In genomic region chr3:46971742-46972141, GRCh38 we compare ENCODE assay signal across 11 cellular contexts. TPM values are rescaled to one million over a fixed set of nuclear protein-coding genes. Genes with fewer than 3 reads are reported as not detected.
DNase-seq lines count a peak whose midpoint lies in the region; ATAC-seq and TF ChIP-seq lines count a peak whose summit lies in the region.
"Had no signal": no experiment of that assay in that cellular context is flagged by ENCODE, and none has a peak within 500 bp of the region (broad histone marks: within the 10 kb centered on the region; RNA-seq: fewer than 3 reads in every experiment).

No MANE protein-coding gene starts in this region.

- no peak overlapping the region for H3K9ac ChIP-seq in SK-N-SH
- H3K9ac ChIP-seq: KMS-11 had no signal

- TF ChIP-seq CTCF in cardiac muscle cell (IDR thresholded peaks at IDR 0.05; ENCODE audit: low read depth, low read length) (no peak), right atrium auricular region (IDR thresholded peaks at IDR 0.05) (no peak), esophagus squamous epithelium (IDR thresholded peaks at IDR 0.05) (no peak), type B pancreatic cell (conservative IDR thresholded peaks at IDR 0.05) (no peak), brain microvascular endothelial cell (IDR thresholded peaks at IDR 0.05; ENCODE audit: low read depth, low read length, missing control alignments) (no peak), SK-N-SH (IDR thresholded peaks at IDR 0.05) (no peak)

- TF ChIP-seq EP300 in SK-N-SH (IDR thresholded peaks at IDR 0.05; ENCODE audit: borderline replicate concordance in 1 of 2, low read depth in 1 of 2, low read length in 1 of 2) = no peak

- H3K79me2 ChIP-seq in SK-N-SH (ENCODE audit: insufficient read depth) = peaks cover 95% of the 10 kb centered on the region

- intact Hi-C loops in esophagus squamous epithelium (cut with DNase I) = no loop called here

- H3K27me3 Mint-ChIP-seq in T-cell (no peaks in the 10 kb centered on the region), type B pancreatic cell (no peaks in the 10 kb centered on the region)

- H3K9me2 ChIP-seq in SK-N-SH = no peaks in the 10 kb centered on the region

- H4K20me1 ChIP-seq in SK-N-SH (ENCODE audit: insufficient read depth) = peaks cover 92% of the 10 kb centered on the region

- peaks cover 20% of the 10 kb centered on the region for H3K36me3 Mint-ChIP-seq in T-cell
- peaks cover 18% of the 10 kb centered on the region for H3K36me3 Mint-ChIP-seq in type B pancreatic cell

- H3F3A ChIP-seq in SK-N-SH (replicated peaks; ENCODE audit: insufficient read depth) = no peaks in the 10 kb centered on the region

- no peak overlapping the region for H3K4me2 ChIP-seq in SK-N-SH
- H3K4me2 ChIP-seq: KMS-11 had no signal

- POLR2A ChIA-PET in T-cell (lab: Charles Lee) (no interaction called here), SK-N-SH (lab: Yijun Ruan, JAX) (no interaction called here)

- H3K4me1 ChIP-seq in cardiac muscle cell (ENCODE audit: low read depth) (peaks cover 15% of the 10 kb centered on the region), right atrium auricular region (peaks cover 0 to 82% of the 10 kb centered on the region in 2 donors), esophagus squamous epithelium (peaks cover 39 to 92% (median 53%) of the 10 kb centered on the region in 3 donors), SK-N-SH (ENCODE audit: control insufficient read depth in 1 of 2, insufficient read depth in 2 of 2, low read depth in 1 of 2, low read length in 1 of 2) (peaks cover 0 to 37% of the 10 kb centered on the region in 2 experiments; a peak in 1 of 4 replicates)

- no peak for TF ChIP-seq RAD21 in SK-N-SH (IDR thresholded peaks at IDR 0.05; ENCODE audit: low read length)

- H3K27me3 ChIP-seq in cardiac muscle cell (no peaks in the 10 kb centered on the region), right atrium auricular region (no peaks in the 10 kb centered on the region), esophagus squamous epithelium (no peaks in the 10 kb centered on the region), brain microvascular endothelial cell (replicated peaks) (no peaks in the 10 kb centered on the region), SK-N-SH (ENCODE audit: insufficient read depth) (no peaks in the 10 kb centered on the region)

- in situ Hi-C loops in brain microvascular endothelial cell (cut with HindIII; ENCODE audit: low pct_ligation_motif_present, low sequenced_read_pairs) = no loop called here

- H3K4me3 ChIP-seq in cardiac muscle cell (no peak overlapping the region), right atrium auricular region (no peak overlapping the region), esophagus squamous epithelium (no peak overlapping the region), brain microvascular endothelial cell (ENCODE audit: low read depth, low read length) (no peak overlapping the region), SK-N-SH (ENCODE audit: low read depth in 2 of 2, low read length in 1 of 2) (no peak overlapping the region)

- H3K27ac Mint-ChIP-seq in T-cell (peak overlapping the region; percentile 79 to 84), type B pancreatic cell (peak overlapping the region; percentile 78)

- CTCF ChIA-PET in T-cell (lab: Charles Lee) = no interaction called here
- CTCF ChIA-PET in SK-N-SH (lab: Yijun Ruan, JAX) = interaction anchor here (3.1 kb wide), 1 partner anchor 48 kb away, joined by 13 read pairs; no protein-coding TSS in a partner anchor

- peak overlapping the region; percentile 25 to 70 (median 57) for H3K4me3 Mint-ChIP-seq in T-cell
- peak overlapping the region; percentile 16 for H3K4me3 Mint-ChIP-seq in type B pancreatic cell

- no peak overlapping the region for H2AFZ ChIP-seq in SK-N-SH (ENCODE audit: low read depth)

- TF ChIP-seq POLR2A in esophagus squamous epithelium (IDR thresholded peaks at IDR 0.05) = no peak

- H3K9me3 Mint-ChIP-seq in T-cell (no peaks in the 10 kb centered on the region), type B pancreatic cell (no peaks in the 10 kb centered on the region)

- no peak for ATAC-seq in T-cell (replicated peaks in 1 of 4)

- DNase-seq in cardiac muscle cell (ENCODE audit: low read depth in 1 of 2, low spot score in 1 of 2) = no peak
- no peak for DNase-seq in right atrium auricular region (ENCODE audit: low spot score)
- DNase-seq in T-cell = no peak
- DNase-seq in esophagus squamous epithelium (lab: John Stamatoyannopoulos, UW) = no peak
- DNase-seq in type B pancreatic cell (ENCODE audit: extremely low spot score, unreplicated experiment) = no peak
- no peak for DNase-seq in retina
- DNase-seq in brain microvascular endothelial cell = no peak
- DNase-seq in SK-N-SH = no peak
- DNase-seq: NCI-H526 treated with DMSO at 0.1 percent for 48 hours had no signal

- peaks cover 86 to 89% (median 88%) of the 10 kb centered on the region in 3 donors for H3K4me1 Mint-ChIP-seq in T-cell
- H3K4me1 Mint-ChIP-seq in type B pancreatic cell (ENCODE audit: unreplicated experiment) = peaks cover 45% of the 10 kb centered on the region

- H3K27ac ChIP-seq in cardiac muscle cell (peak overlapping the region; percentile 67), right atrium auricular region (peak overlapping the region in 1 of 2 donors; percentile 64), esophagus squamous epithelium (peak overlapping the region in 3 of 4 donors; percentile 16 to 58 (median 51)), brain microvascular endothelial cell (no peak overlapping the region), SK-N-SH (ENCODE audit: low read depth in 2 of 2, low read length in 1 of 2) (peak overlapping the region in 1 of 2 experiments; percentile 75; a peak in 1 of 4 replicates)
- H3K27ac ChIP-seq: epithelial cell of prostate, KMS-11 had no signal

- H3K9me3 ChIP-seq in cardiac muscle cell (ENCODE audit: low read depth) (no peaks in the 10 kb centered on the region), right atrium auricular region (no peaks in the 10 kb centered on the region), esophagus squamous epithelium (no peaks in the 10 kb centered on the region), SK-N-SH (no peaks in the 10 kb centered on the region)

- WGBS in esophagus squamous epithelium, 2 donors = 44 to 100% methylated on average over 1 of the region's 1 CpG
- WGBS in SK-N-SH (ENCODE audit: low lambda C conversion rate) = 100% methylated on average over 1 of the region's 1 CpG

- H3K36me3 ChIP-seq in cardiac muscle cell (no peaks in the 10 kb centered on the region), right atrium auricular region (no peaks in the 10 kb centered on the region), esophagus squamous epithelium (peaks cover 0 to 37% (median 0%) of the 10 kb centered on the region in 3 donors), brain microvascular endothelial cell (replicated peaks) (no peaks in the 10 kb centered on the region), SK-N-SH (replicated peaks in 1 of 2; ENCODE audit: control insufficient read depth in 1 of 2, insufficient read depth in 2 of 2, low read length in 1 of 2) (peaks cover 0 to 4% of the 10 kb centered on the region in 2 experiments)

TF ChIP-seq in SK-N-SH, 30 proteins besides CTCF, POLR2A, EP300 and RAD21 (continues in another document):
- TF ChIP-seq USF1 (IDR thresholded peaks at IDR 0.05; ENCODE audit: borderline replicate concordance, low read depth) = no peak
- no peak for TF ChIP-seq NFIC (IDR thresholded peaks at IDR 0.05; ENCODE audit: borderline replicate concordance)
- TF ChIP-seq ELF1 (IDR thresholded peaks at IDR 0.05) = no peak
- no peak for TF ChIP-seq FOXM1 (IDR thresholded peaks at IDR 0.05; ENCODE audit: low read depth)
- TF ChIP-seq TAF1 (IDR thresholded peaks at IDR 0.05; ENCODE audit: borderline replicate concordance, low read depth, low read length) = no peak
- no peak for TF ChIP-seq SIN3A (IDR thresholded peaks at IDR 0.05; ENCODE audit: borderline replicate concordance, low read depth, low read length)
- TF ChIP-seq GATA2 (CRISPR knock-in tag; IDR thresholded peaks at IDR 0.05) = no peak
- no peak for TF ChIP-seq CHD2 (IDR thresholded peaks at IDR 0.05; ENCODE audit: low read length, partially characterized antibody)
- no peak for TF ChIP-seq YY1 (IDR thresholded peaks at IDR 0.05; ENCODE audit: low read depth)
- TF ChIP-seq GABPA (IDR thresholded peaks at IDR 0.05; ENCODE audit: low read depth) = no peak
- TF ChIP-seq, protein P1, sequence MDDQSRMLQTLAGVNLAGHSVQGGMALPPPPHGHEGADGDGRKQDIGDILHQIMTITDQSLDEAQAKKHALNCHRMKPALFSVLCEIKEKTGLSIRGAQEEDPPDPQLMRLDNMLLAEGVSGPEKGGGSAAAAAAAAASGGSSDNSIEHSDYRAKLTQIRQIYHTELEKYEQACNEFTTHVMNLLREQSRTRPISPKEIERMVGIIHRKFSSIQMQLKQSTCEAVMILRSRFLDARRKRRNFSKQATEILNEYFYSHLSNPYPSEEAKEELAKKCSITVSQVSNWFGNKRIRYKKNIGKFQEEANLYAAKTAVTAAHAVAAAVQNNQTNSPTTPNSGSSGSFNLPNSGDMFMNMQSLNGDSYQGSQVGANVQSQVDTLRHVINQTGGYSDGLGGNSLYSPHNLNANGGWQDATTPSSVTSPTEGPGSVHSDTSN (IDR thresholded peaks at IDR 0.05) = no peak
- no peak for TF ChIP-seq FOSL2 (IDR thresholded peaks at IDR 0.05; ENCODE audit: borderline replicate concordance, low read depth)

RNA-seq across cellular contexts. Expression of gene CCDC12, which starts 4.8 kb away (rescaled TPM):
- 43.9 and 53.8 TPM in 2 replicates for total RNA-seq in cardiac muscle cell
- 73.1 and 78.4 TPM in 2 replicates for polyA plus RNA-seq in cardiac muscle cell
- total RNA-seq in right atrium auricular region = 10 to 100 TPM; 27.5 to 38.6 TPM
- 10 to 100 TPM; 66.5 to 78.4 (median 72.8) TPM for total RNA-seq in T-cell
- 10 to 100 TPM; 55.5 to 87.5 (median 67.5) TPM for total RNA-seq in esophagus squamous epithelium
- total RNA-seq in type B pancreatic cell (ENCODE audit: low replicate concordance) = 46.7 and 49.7 TPM in 2 replicates
- polyA plus RNA-seq in SK-N-SH (2012; rRNA removed) = 53.2 and 105 TPM in 2 replicates
- 68.1 and 147 TPM in 2 replicates for polyA plus RNA-seq in SK-N-SH (2012; cell fraction: cytosol; rRNA removed)
- polyA plus RNA-seq in SK-N-SH (2012; cell fraction: nucleus; rRNA removed) = 66.6 and 79.5 TPM in 2 replicates

RNA-seq across cellular contexts. Expression of gene NBEAL2, which starts 7.7 kb away (rescaled TPM):
- total RNA-seq in cardiac muscle cell (10.6 and 14.2 TPM in 2 replicates), right atrium auricular region (10 to 100 TPM in 1 of 2 donors, 1 to 10 TPM in 1; 7.5 to 15.3 TPM), T-cell (100 to 1,000 TPM; 141 to 206 (median 182) TPM), esophagus squamous epithelium (100 to 1,000 TPM; 128 to 297 (median 185) TPM), type B pancreatic cell (ENCODE audit: low replicate concordance) (115 and 241 TPM in 2 replicates)
- polyA plus RNA-seq in cardiac muscle cell (7.8 and 8.3 TPM in 2 replicates), SK-N-SH (2012; rRNA removed) (15.5 and 20.3 TPM in 2 replicates)
- 2.6 and 5.5 TPM in 2 replicates for polyA plus RNA-seq in SK-N-SH (2012; cell fraction: cytosol; rRNA removed)
- polyA plus RNA-seq in SK-N-SH (2012; cell fraction: nucleus; rRNA removed) = 152 and 177 TPM in 2 replicates
